10 cellular contexts compared by ENCODE assay signal in the genomic region with DNA sequence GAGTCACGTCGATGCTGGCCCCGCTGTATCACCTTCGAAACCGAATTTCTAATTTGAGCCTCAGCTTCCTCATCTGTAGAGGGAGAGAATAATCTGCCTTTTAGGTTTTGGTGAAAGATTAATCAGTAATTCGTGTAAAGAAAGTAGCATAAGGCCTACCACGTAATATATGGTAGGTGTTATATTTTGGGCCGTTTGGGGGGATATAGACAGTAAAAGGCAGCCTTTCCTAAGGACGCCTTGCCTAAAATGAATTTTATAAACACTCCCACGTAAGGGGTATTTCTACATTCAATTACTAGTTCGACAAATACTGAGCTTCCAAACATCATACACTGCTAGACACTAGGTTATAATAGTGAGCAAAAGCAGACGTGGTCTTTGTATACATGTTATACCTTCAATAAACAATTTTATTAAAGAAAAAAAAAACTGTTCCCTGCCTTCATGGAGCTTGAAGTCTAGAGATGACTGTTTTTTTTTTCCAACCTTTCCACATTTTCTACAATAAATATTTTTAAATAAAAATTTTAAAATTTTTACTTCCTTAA. TPM values are rescaled to one million over a fixed set of nuclear protein-coding genes. Genes with fewer than 3 reads are reported as not detected.
A peak's percentile ranks its signal among the peaks of the same experiment; 100 is the strongest.
DNase-seq lines count a peak whose midpoint lies in the region; ATAC-seq and TF ChIP-seq lines count a peak whose summit lies in the region.
"Had no signal": no experiment of that assay in that cellular context is flagged by ENCODE, and none has a peak within 500 bp of the region (broad histone marks: within the 10 kb centered on the region; RNA-seq: fewer than 3 reads in every experiment).

No MANE protein-coding gene starts in this region.

- TF ChIP-seq CTCF in SK-N-SH (IDR thresholded peaks at IDR 0.05): no peak

- peaks cover 3 to 9% of the 10 kb centered on the region in 2 experiments; a peak in 2 of 4 replicates for H3K4me1 ChIP-seq in SK-N-SH (ENCODE audit: control insufficient read depth in 1 of 2, insufficient read depth in 2 of 2, low read depth in 1 of 2, low read length in 1 of 2)

- peaks cover 27% of the 10 kb centered on the region for H3F3A ChIP-seq in SK-N-SH (replicated peaks; ENCODE audit: insufficient read depth)

- H3K9me3 Mint-ChIP-seq in activated T-helper 17 cell treated with anti-CD3 and anti-CD28 coated beads, Interleukin-2, amount 50 U/mL, for 72 hours: no peaks in the 10 kb centered on the region
- no peaks in the 10 kb centered on the region for H3K9me3 Mint-ChIP-seq in immature natural killer cell

- peak overlapping the region; percentile 81 to 84 for H3K4me3 ChIP-seq in SK-N-SH (ENCODE audit: low read depth in 2 of 2, low read length in 1 of 2)

- peaks cover 48% of the 10 kb centered on the region for H3K79me2 ChIP-seq in SK-N-SH (ENCODE audit: insufficient read depth)

- ATAC-seq in SK-N-SH treated with all-trans-retinoic acid at 6 μM for 48 hours: no peak; the same call in 2 of the 3 replicates
- peak; percentile 0 for ATAC-seq in activated T-helper 17 cell treated with anti-CD3 and anti-CD28 coated beads, Interleukin-2, amount 50 U/mL, for 72 hours (replicated peaks)
- ATAC-seq in GM21619 (IDR thresholded peaks at IDR 0.05; ENCODE audit: unreplicated experiment): no peak

- H3K36me3 Mint-ChIP-seq in activated T-helper 17 cell treated with anti-CD3 and anti-CD28 coated beads, Interleukin-2, amount 50 U/mL, for 72 hours (ENCODE audit: low read depth): peaks cover 50% of the 10 kb centered on the region
- H3K36me3 Mint-ChIP-seq in immature natural killer cell: peaks cover 8 to 20% (median 14%) of the 10 kb centered on the region in 3 donors

- TF ChIP-seq EP300 in SK-N-SH (IDR thresholded peaks at IDR 0.05; ENCODE audit: borderline replicate concordance in 1 of 2, low read depth in 1 of 2, low read length in 1 of 2): no peak

- peak overlapping the region; percentile 97 for H3K27ac Mint-ChIP-seq in activated T-helper 17 cell treated with anti-CD3 and anti-CD28 coated beads, Interleukin-2, amount 50 U/mL, for 72 hours
- peak overlapping the region; percentile 96 to 99 (median 98) for H3K27ac Mint-ChIP-seq in immature natural killer cell

- TF ChIP-seq RAD21 in SK-N-SH (IDR thresholded peaks at IDR 0.05; ENCODE audit: low read length): no peak

- peak overlapping the region; percentile 98 for H2AFZ ChIP-seq in SK-N-SH (ENCODE audit: low read depth)

- peaks cover 26% of the 10 kb centered on the region for H3K4me1 Mint-ChIP-seq in activated T-helper 17 cell treated with anti-CD3 and anti-CD28 coated beads, Interleukin-2, amount 50 U/mL, for 72 hours
- peaks cover 39 to 61% of the 10 kb centered on the region in 2 donors for H3K4me1 Mint-ChIP-seq in immature natural killer cell

- H4K20me1 ChIP-seq in SK-N-SH (ENCODE audit: insufficient read depth): peaks cover 7% of the 10 kb centered on the region; the same call in 1 of the 2 replicates

- DNase-seq in SK-N-SH: no peak
- DNase-seq in immature natural killer cell: no peak
- no peak for DNase-seq in substantia nigra (lab: John Stamatoyannopoulos, UW)
- DNase-seq in LoVo (ENCODE audit: low spot score): no peak
- DNase-seq in GF-D8 (lab: John Stamatoyannopoulos, UW): no peak

- CTCF ChIA-PET in SK-N-SH (lab: Yijun Ruan, JAX): interaction anchor here (1.0 to 1.4 kb wide), 4 partner anchors 10 to 55 kb away, joined by 3 to 4 read pairs (median 4); no protein-coding TSS in a partner anchor

- peak overlapping the region; percentile 95 for H3K9ac ChIP-seq in SK-N-SH

- WGBS in SK-N-SH (ENCODE audit: low lambda C conversion rate): 8% methylated on average over 12 of the region's 12 CpGs

- H3K27me3 ChIP-seq in SK-N-SH (ENCODE audit: insufficient read depth): no peaks in the 10 kb centered on the region

- peak overlapping the region; percentile 89 for H3K4me3 Mint-ChIP-seq in activated T-helper 17 cell treated with anti-CD3 and anti-CD28 coated beads, Interleukin-2, amount 50 U/mL, for 72 hours
- peak overlapping the region; percentile 96 to 99 (median 98) for H3K4me3 Mint-ChIP-seq in immature natural killer cell

- peak overlapping the region; percentile 75 for H3K4me2 ChIP-seq in SK-N-SH

- no peaks in the 10 kb centered on the region for H3K9me2 ChIP-seq in SK-N-SH

- no peaks in the 10 kb centered on the region for H3K27me3 Mint-ChIP-seq in activated T-helper 17 cell treated with anti-CD3 and anti-CD28 coated beads, Interleukin-2, amount 50 U/mL, for 72 hours
- H3K27me3 Mint-ChIP-seq in immature natural killer cell (ENCODE audit: low read depth in 3 of 3): peaks cover 3 to 4% (median 4%) of the 10 kb centered on the region in 3 donors

- H3K36me3 ChIP-seq in SK-N-SH (replicated peaks in 1 of 2; ENCODE audit: control insufficient read depth in 1 of 2, insufficient read depth in 2 of 2, low read length in 1 of 2): peaks cover 23 to 25% of the 10 kb centered on the region in 2 experiments

- H3K27ac ChIP-seq in SK-N-SH (ENCODE audit: low read depth in 2 of 2, low read length in 1 of 2) (peak overlapping the region; percentile 78 to 90), substantia nigra (ENCODE audit: low read depth, low read length, poor library complexity, severe bottlenecking) (peak overlapping the region; percentile 88)

- POLR2A ChIA-PET in SK-N-SH (lab: Yijun Ruan, JAX): interaction anchor here (0.6 to 2.0 kb wide), 6 partner anchors 9 to 47 kb away, joined by 3 to 11 read pairs (median 3); a partner anchor contains a TSS

- no peaks in the 10 kb centered on the region for H3K9me3 ChIP-seq in SK-N-SH

TF ChIP-seq in SK-N-SH, 30 proteins besides CTCF, POLR2A, EP300 and RAD21 (continues in another document):
- TF ChIP-seq GABPA (IDR thresholded peaks at IDR 0.05; ENCODE audit: low read depth): no peak
- TF ChIP-seq TAF1 (IDR thresholded peaks at IDR 0.05; ENCODE audit: borderline replicate concordance, low read depth, low read length): no peak
- TF ChIP-seq SIN3A (IDR thresholded peaks at IDR 0.05; ENCODE audit: borderline replicate concordance, low read depth, low read length): 0 out of 2 replicates have a peak, but pooled peaks have one; percentile 2
- TF ChIP-seq, protein P1, sequence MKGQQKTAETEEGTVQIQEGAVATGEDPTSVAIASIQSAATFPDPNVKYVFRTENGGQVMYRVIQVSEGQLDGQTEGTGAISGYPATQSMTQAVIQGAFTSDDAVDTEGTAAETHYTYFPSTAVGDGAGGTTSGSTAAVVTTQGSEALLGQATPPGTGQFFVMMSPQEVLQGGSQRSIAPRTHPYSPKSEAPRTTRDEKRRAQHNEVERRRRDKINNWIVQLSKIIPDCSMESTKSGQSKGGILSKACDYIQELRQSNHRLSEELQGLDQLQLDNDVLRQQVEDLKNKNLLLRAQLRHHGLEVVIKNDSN (IDR thresholded peaks at IDR 0.05; ENCODE audit: borderline replicate concordance, low read depth): no peak
- no peak for TF ChIP-seq TEAD4 (IDR thresholded peaks at IDR 0.05; ENCODE audit: borderline replicate concordance, insufficient read depth)
- TF ChIP-seq CHD2 (IDR thresholded peaks at IDR 0.05; ENCODE audit: low read length, partially characterized antibody): no peak
- TF ChIP-seq RCOR1 (IDR thresholded peaks at IDR 0.05; ENCODE audit: low read length): no peak

TF ChIP-seq in SK-N-SH treated with all-trans-retinoic acid at 6 μM for 48 hours, 23 proteins besides CTCF, POLR2A, EP300 and RAD21 (continues in another document):
- TF ChIP-seq ZNF70 (CRISPR knock-in tag; IDR thresholded peaks at IDR 0.05) (no peak), RARB (CRISPR knock-in tag; IDR thresholded peaks at IDR 0.05) (no peak), ZFP30 (CRISPR knock-in tag; IDR thresholded peaks at IDR 0.05) (no peak), BACH2 (CRISPR knock-in tag; IDR thresholded peaks at IDR 0.05; ENCODE audit: borderline replicate concordance) (no peak)
- TF ChIP-seq, protein P2, sequence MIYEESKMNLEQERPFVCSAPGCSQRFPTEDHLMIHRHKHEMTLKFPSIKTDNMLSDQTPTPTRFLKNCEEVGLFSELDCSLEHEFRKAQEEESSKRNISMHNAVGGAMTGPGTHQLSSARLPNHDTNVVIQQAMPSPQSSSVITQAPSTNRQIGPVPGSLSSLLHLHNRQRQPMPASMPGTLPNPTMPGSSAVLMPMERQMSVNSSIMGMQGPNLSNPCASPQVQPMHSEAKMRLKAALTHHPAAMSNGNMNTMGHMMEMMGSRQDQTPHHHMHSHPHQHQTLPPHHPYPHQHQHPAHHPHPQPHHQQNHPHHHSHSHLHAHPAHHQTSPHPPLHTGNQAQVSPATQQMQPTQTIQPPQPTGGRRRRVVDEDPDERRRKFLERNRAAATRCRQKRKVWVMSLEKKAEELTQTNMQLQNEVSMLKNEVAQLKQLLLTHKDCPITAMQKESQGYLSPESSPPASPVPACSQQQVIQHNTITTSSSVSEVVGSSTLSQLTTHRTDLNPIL (CRISPR knock-in tag; IDR thresholded peaks at IDR 0.05; ENCODE audit: low read depth): no peak

RNA-seq across cellular contexts. Expression of a gene that starts 0.7 kb away (rescaled TPM):
- 40.9 and 41.6 TPM in 2 replicates for polyA plus RNA-seq in SK-N-SH (2012; rRNA removed)
- polyA plus RNA-seq in SK-N-SH (2012; cell fraction: cytosol; rRNA removed): 33.4 and 42.7 TPM in 2 replicates
- polyA plus RNA-seq in SK-N-SH (2012; cell fraction: nucleus; rRNA removed): 11.4 and 15.2 TPM in 2 replicates
- 10 to 100 TPM; 22.8 to 32.0 TPM for total RNA-seq in activated T-helper 17 cell treated with anti-CD3 and anti-CD28 coated beads, Interleukin-2, amount 50 U/mL, for 72 hours
- polyA plus RNA-seq in immature natural killer cell: 10 to 100 TPM; 36.1 to 50.3 (median 37.9) TPM

RNA-seq across cellular contexts. Expression of a gene that starts 11.1 kb away (rescaled TPM):
- polyA plus RNA-seq in SK-N-SH (2012; rRNA removed) (0.11 TPM in 1 of 2 replicates, not detected in the other), immature natural killer cell (not detected)
- 0.04 and 0.08 TPM in 2 replicates for polyA plus RNA-seq in SK-N-SH (2012; cell fraction: cytosol; rRNA removed)
- not detected in 2 replicates for polyA plus RNA-seq in SK-N-SH (2012; cell fraction: nucleus; rRNA removed)
- under 1 TPM in 1 of 2 donors, not detected in 1; 0.42 TPM for total RNA-seq in activated T-helper 17 cell treated with anti-CD3 and anti-CD28 coated beads, Interleukin-2, amount 50 U/mL, for 72 hours
- total RNA-seq: NCI-H460, pulmonary artery endothelial cell had no signal

RNA-seq across cellular contexts. Expression of a gene that starts 11.5 kb away (rescaled TPM):
- polyA plus RNA-seq in SK-N-SH (2012; rRNA removed) (0.76 and 0.95 TPM in 2 replicates), immature natural killer cell (under 1 TPM in 1 of 3 donors, not detected in 2; 0.14 TPM)
- 0.24 and 0.30 TPM in 2 replicates for polyA plus RNA-seq in SK-N-SH (2012; cell fraction: cytosol; rRNA removed)
- polyA plus RNA-seq in SK-N-SH (2012; cell fraction: nucleus; rRNA removed): 2.9 and 3.1 TPM in 2 replicates
- total RNA-seq in activated T-helper 17 cell treated with anti-CD3 and anti-CD28 coated beads, Interleukin-2, amount 50 U/mL, for 72 hours: 10 to 100 TPM in 1 of 2 donors, 1 to 10 TPM in 1; 5.9 to 20.1 TPM

RNA-seq across cellular contexts. Expression of a gene that starts 25.8 kb away (rescaled TPM):
- polyA plus RNA-seq in SK-N-SH (2012; rRNA removed): 17.3 and 17.9 TPM in 2 replicates
- polyA plus RNA-seq in SK-N-SH (2012; cell fraction: cytosol; rRNA removed): 6.7 and 11.4 TPM in 2 replicates
- polyA plus RNA-seq in SK-N-SH (2012; cell fraction: nucleus; rRNA removed): 52.7 and 62.2 TPM in 2 replicates
- total RNA-seq in activated T-helper 17 cell treated with anti-CD3 and anti-CD28 coated beads, Interleukin-2, amount 50 U/mL, for 72 hours: 1 to 10 TPM; 1.2 to 3.5 TPM
- 10 to 100 TPM in 2 of 3 donors, 1 to 10 TPM in 1; 1.7 to 16.5 (median 12.6) TPM for polyA plus RNA-seq in immature natural killer cell

RNA-seq across cellular contexts. Expression of a gene that starts 42.5 kb away (rescaled TPM):
- polyA plus RNA-seq in SK-N-SH (2012; rRNA removed) (77.6 and 86.9 TPM in 2 replicates), immature natural killer cell (10 to 100 TPM; 38.9 to 67.8 (median 51.3) TPM)
- polyA plus RNA-seq in SK-N-SH (2012; cell fraction: cytosol; rRNA removed): 46.9 and 64.3 TPM in 2 replicates
- polyA plus RNA-seq in SK-N-SH (2012; cell fraction: nucleus; rRNA removed): 96.4 and 104 TPM in 2 replicates
- 10 to 100 TPM; 14.2 to 36.7 TPM for total RNA-seq in activated T-helper 17 cell treated with anti-CD3 and anti-CD28 coated beads, Interleukin-2, amount 50 U/mL, for 72 hours
